In the genomic region with DNA sequence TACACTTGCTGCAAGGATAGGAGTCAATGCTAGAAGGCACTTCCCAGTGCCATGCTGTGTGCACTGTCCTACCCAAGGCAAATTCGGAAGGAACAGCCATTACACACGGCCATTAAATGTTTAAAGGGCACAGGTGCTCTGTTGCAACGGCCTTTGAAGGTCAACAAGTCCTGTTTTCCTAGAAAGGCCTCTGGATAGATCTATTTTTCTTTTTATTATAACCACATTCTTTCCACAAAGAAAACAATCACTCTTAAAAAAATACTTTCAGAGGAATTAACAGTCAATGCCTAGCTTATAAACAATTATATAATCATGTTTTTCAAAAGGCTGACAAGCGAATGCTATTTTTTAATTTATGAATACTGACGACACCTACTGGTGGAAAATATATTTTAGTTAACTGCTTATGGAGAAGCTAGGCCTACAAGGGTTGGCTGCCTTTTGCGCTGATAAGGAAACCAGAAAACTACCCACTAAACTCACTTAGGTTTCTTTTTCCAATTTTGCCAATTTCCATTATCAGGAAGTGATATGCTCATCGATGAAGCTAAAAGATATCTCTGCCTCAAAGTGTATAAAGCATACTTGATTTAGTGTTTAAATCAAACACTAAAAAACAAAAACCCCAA, we compare ENCODE assay signal across 9 cellular contexts. TPM values are rescaled to one million over a fixed set of nuclear protein-coding genes. Genes with fewer than 3 reads are reported as not detected.
DNase-seq lines count a peak whose midpoint lies in the region; ATAC-seq and TF ChIP-seq lines count a peak whose summit lies in the region.
"Had no signal": no experiment of that assay in that cellular context is flagged by ENCODE, and none has a peak within 500 bp of the region (broad histone marks: within the 10 kb centered on the region; RNA-seq: fewer than 3 reads in every experiment).

No MANE protein-coding gene starts in this region.

- no peak overlapping the region for H3K9ac ChIP-seq in OCI-LY1 (ENCODE audit: low read length)
- peak overlapping the region; percentile 76 to 95 (median 89) for H3K9ac ChIP-seq in skeletal muscle tissue (ENCODE audit: low read depth in 1 of 3, low read length in 3 of 3)

- H3K9me3 Mint-ChIP-seq in Calu3 (ENCODE audit: low read depth, unreplicated experiment) (no peaks in the 10 kb centered on the region), immature natural killer cell (no peaks in the 10 kb centered on the region)

- intact Hi-C loops in Calu3 (cut with micrococcal nuclease; ENCODE audit: unreplicated experiment) (loop anchor here (1.0 to 5.0 kb wide), 2 partner anchors 42 to 92 kb away; no protein-coding TSS in a partner anchor), body of pancreas (cut with DNase I) (no loop called here)

- H3K4me1 Mint-ChIP-seq in Calu3 (ENCODE audit: low read depth, unreplicated experiment) (peaks cover 10% of the 10 kb centered on the region), immature natural killer cell (peaks cover 56 to 67% of the 10 kb centered on the region in 2 donors)

- TF ChIP-seq CTCF in Calu3 (IDR thresholded peaks at IDR 0.05; ENCODE audit: unreplicated experiment) (peak; percentile 34), OCI-LY1 (IDR thresholded peaks at IDR 0.05; ENCODE audit: low read length) (peak; percentile 69), body of pancreas (IDR thresholded peaks at IDR 0.05) (peak; percentile 48 to 84 (median 78))

- CTCF ChIA-PET in Calu3 (lab: Charles Lee): interaction anchor here (0.5 to 3.4 kb wide), 7 partner anchors 9 to 977 kb away, joined by 3 to 36 read pairs (median 4); no protein-coding TSS in a partner anchor

- H3K4me1 ChIP-seq in OCI-LY1 (ENCODE audit: insufficient read depth, low read length, severe bottlenecking) (peaks cover 28% of the 10 kb centered on the region), body of pancreas (peaks cover 48% of the 10 kb centered on the region), skeletal muscle tissue (ENCODE audit: control insufficient read depth in 3 of 3, insufficient read depth in 3 of 3, low read length in 3 of 3) (peaks cover 23 to 25% (median 24%) of the 10 kb centered on the region in 3 donors)
- H3K4me1 ChIP-seq: SJCRH30 had no signal

- no peak overlapping the region; the same call in 1 of the 2 replicates for H3K4me2 ChIP-seq in OCI-LY1 (ENCODE audit: low read length)

- BruUV-seq in Calu3 (replicated peaks; lab: Mats Ljungman, UMichigan): no TSS peak

- H3K27ac ChIP-seq in OCI-LY1 (ENCODE audit: low read depth, low read length, poor library complexity, severe bottlenecking): no peak overlapping the region
- peak overlapping the region; percentile 28 to 85 (median 76) for H3K27ac ChIP-seq in body of pancreas
- H3K27ac ChIP-seq in skeletal muscle tissue (ENCODE audit: low read depth, low read length): peak overlapping the region; percentile 67
- H3K27ac ChIP-seq: SJCRH30 had no signal

- no peak for DNase-seq in Calu3
- peak; percentile 68 for DNase-seq in HT1080 (ENCODE audit: low read depth)
- peak in 1 of 4 donors; percentile 57 for DNase-seq in body of pancreas
- DNase-seq in immature natural killer cell: peak; percentile 75 to 79 (median 76)

- H3K27me3 ChIP-seq in OCI-LY1 (ENCODE audit: insufficient read depth, low read length) (no peaks in the 10 kb centered on the region), body of pancreas (no peaks in the 10 kb centered on the region), skeletal muscle tissue (ENCODE audit: control insufficient read depth in 3 of 3, insufficient read depth in 3 of 3, low read length in 3 of 3) (no peaks in the 10 kb centered on the region)
- H3K27me3 ChIP-seq: SJCRH30 had no signal

- ATAC-seq in body of pancreas (peak; percentile 28), HG03108 (IDR thresholded peaks at IDR 0.05; ENCODE audit: unreplicated experiment) (no peak), GM19397 (IDR thresholded peaks at IDR 0.05; ENCODE audit: unreplicated experiment) (no peak)

- no peaks in the 10 kb centered on the region for H3F3A ChIP-seq in OCI-LY1 (ENCODE audit: insufficient read depth, low read length)

- H3K27ac Mint-ChIP-seq in Calu3 (ENCODE audit: unreplicated experiment) (no peak overlapping the region), immature natural killer cell (peak overlapping the region; percentile 88 to 96 (median 92))

- no peak overlapping the region for H2AFZ ChIP-seq in OCI-LY1 (ENCODE audit: low read length)

- WGBS in body of pancreas, 2 donors: 2 to 5% methylated on average over 7 of the region's 7 CpGs

- H3K36me3 Mint-ChIP-seq in Calu3 (ENCODE audit: insufficient read depth, unreplicated experiment): peaks cover 16% of the 10 kb centered on the region
- peaks cover 0 to 28% (median 9%) of the 10 kb centered on the region in 3 donors for H3K36me3 Mint-ChIP-seq in immature natural killer cell

- no peaks in the 10 kb centered on the region for H3K9me3 ChIP-seq in OCI-LY1 (ENCODE audit: low read length)
- H3K9me3 ChIP-seq in body of pancreas: no peaks in the 10 kb centered on the region
- H3K9me3 ChIP-seq in skeletal muscle tissue (ENCODE audit: control insufficient read depth in 3 of 3, low read length in 3 of 3): no peaks in the 10 kb centered on the region
- H3K9me3 ChIP-seq: SJCRH30 had no signal

- H3K79me2 ChIP-seq in OCI-LY1 (ENCODE audit: insufficient read depth, low read length): no peaks in the 10 kb centered on the region

- H3K4me3 Mint-ChIP-seq in Calu3 (ENCODE audit: low read depth, unreplicated experiment): no peak overlapping the region
- peak overlapping the region; percentile 95 to 100 (median 97) for H3K4me3 Mint-ChIP-seq in immature natural killer cell

- no peaks in the 10 kb centered on the region for H3K9me2 ChIP-seq in OCI-LY1 (ENCODE audit: low read depth, low read length)

- no peak for TF ChIP-seq POLR2A in body of pancreas (IDR thresholded peaks at IDR 0.05)

- H3K4me3 ChIP-seq in OCI-LY1 (ENCODE audit: low read depth, low read length, poor library complexity, severe bottlenecking): no peak overlapping the region
- H3K4me3 ChIP-seq in body of pancreas: peak overlapping the region in 1 of 2 donors; percentile 51
- peak overlapping the region; percentile 58 to 96 (median 86) for H3K4me3 ChIP-seq in skeletal muscle tissue (ENCODE audit: low read length in 3 of 3)
- H3K4me3 ChIP-seq: SJCRH30 had no signal

- H3K27me3 Mint-ChIP-seq in Calu3 (ENCODE audit: unreplicated experiment) (no peaks in the 10 kb centered on the region), immature natural killer cell (ENCODE audit: low read depth in 3 of 3) (peaks cover 4 to 12% (median 7%) of the 10 kb centered on the region in 3 donors)

- H4K20me1 ChIP-seq in OCI-LY1 (ENCODE audit: insufficient read depth, low read length): no peaks in the 10 kb centered on the region

- no peaks in the 10 kb centered on the region for H3K36me3 ChIP-seq in OCI-LY1 (ENCODE audit: insufficient read depth, low read length)
- no peaks in the 10 kb centered on the region for H3K36me3 ChIP-seq in body of pancreas (replicated peaks in 1 of 2; ENCODE audit: insufficient read depth in 1 of 2, low read depth in 2 of 2)
- no peaks in the 10 kb centered on the region for H3K36me3 ChIP-seq in skeletal muscle tissue (ENCODE audit: control insufficient read depth in 3 of 3, insufficient read depth in 3 of 3, low read length in 3 of 3)
- H3K36me3 ChIP-seq: SJCRH30 had no signal

RNA-seq across cellular contexts. Expression of a gene that starts 2.4 kb away (rescaled TPM):
- 20.9 and 21.8 TPM in 2 replicates for total RNA-seq in Calu3 (2022)
- total RNA-seq in HT1080 (2014; rRNA removed; shearing (Covaris generic)): 9.0 and 14.6 TPM in 2 replicates
- polyA plus RNA-seq in HT1080 (2015; cell fraction: cytosol; rRNA removed): 14.0 and 20.4 TPM in 2 replicates
- polyA plus RNA-seq in HT1080 (2015; cell fraction: nucleus; rRNA removed): 17.9 and 23.5 TPM in 2 replicates
- 10 to 100 TPM; 27.4 to 38.7 TPM for total RNA-seq in body of pancreas
- 100 to 1,000 TPM; 110 to 197 (median 136) TPM for polyA plus RNA-seq in immature natural killer cell
- total RNA-seq in skeletal muscle tissue: 32.9 TPM
